In the genomic region with DNA sequence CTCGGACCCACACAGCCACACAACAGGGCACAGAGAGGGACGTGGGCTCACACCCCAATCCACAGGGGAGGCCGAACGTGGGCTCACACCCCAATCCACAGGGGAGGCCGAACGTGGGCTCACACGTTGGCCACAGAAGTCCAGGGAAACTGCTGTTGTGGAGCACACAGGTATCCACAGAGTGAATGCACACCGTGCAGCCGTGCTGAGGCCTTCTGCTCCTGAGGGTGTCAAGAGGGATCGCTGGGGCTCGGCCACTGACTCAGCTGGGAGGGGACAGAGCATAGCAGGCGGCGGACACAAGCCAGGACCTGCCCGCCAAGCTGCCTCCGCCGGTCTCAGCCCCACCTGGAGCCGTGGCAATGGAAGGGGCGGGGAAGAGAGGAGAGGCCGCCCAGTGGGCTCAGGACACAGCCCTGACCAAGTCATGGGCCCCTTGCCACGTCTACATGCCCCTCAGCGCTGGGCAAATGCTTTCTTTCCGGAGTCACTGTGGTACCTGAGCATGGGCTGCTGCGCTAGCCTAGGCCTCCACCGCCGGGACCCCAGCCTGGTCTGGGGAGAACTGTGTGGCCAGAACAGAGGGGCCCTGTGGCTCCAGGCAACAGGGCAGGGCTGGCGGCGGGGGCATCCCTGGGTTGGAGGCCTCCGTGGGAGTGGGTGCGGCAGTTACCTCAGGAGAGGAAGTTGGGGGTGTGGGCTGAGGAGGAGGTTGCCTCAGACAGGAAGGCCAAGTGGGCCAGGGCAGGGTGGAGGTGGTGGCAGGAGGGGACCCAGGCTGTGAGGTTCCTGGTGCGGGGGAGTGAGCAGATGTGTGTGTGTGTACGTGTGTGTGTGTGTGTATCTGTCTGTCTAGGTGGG, we compare ENCODE assay signal across 1 cellular context.
TF ChIP-seq lines count a peak whose summit lies in the region.

No MANE protein-coding gene starts in this region.

TF ChIP-seq in K562, 482 proteins besides CTCF, POLR2A, EP300 and RAD21 (continued from another document and continues in another):
- TF ChIP-seq, protein P1, sequence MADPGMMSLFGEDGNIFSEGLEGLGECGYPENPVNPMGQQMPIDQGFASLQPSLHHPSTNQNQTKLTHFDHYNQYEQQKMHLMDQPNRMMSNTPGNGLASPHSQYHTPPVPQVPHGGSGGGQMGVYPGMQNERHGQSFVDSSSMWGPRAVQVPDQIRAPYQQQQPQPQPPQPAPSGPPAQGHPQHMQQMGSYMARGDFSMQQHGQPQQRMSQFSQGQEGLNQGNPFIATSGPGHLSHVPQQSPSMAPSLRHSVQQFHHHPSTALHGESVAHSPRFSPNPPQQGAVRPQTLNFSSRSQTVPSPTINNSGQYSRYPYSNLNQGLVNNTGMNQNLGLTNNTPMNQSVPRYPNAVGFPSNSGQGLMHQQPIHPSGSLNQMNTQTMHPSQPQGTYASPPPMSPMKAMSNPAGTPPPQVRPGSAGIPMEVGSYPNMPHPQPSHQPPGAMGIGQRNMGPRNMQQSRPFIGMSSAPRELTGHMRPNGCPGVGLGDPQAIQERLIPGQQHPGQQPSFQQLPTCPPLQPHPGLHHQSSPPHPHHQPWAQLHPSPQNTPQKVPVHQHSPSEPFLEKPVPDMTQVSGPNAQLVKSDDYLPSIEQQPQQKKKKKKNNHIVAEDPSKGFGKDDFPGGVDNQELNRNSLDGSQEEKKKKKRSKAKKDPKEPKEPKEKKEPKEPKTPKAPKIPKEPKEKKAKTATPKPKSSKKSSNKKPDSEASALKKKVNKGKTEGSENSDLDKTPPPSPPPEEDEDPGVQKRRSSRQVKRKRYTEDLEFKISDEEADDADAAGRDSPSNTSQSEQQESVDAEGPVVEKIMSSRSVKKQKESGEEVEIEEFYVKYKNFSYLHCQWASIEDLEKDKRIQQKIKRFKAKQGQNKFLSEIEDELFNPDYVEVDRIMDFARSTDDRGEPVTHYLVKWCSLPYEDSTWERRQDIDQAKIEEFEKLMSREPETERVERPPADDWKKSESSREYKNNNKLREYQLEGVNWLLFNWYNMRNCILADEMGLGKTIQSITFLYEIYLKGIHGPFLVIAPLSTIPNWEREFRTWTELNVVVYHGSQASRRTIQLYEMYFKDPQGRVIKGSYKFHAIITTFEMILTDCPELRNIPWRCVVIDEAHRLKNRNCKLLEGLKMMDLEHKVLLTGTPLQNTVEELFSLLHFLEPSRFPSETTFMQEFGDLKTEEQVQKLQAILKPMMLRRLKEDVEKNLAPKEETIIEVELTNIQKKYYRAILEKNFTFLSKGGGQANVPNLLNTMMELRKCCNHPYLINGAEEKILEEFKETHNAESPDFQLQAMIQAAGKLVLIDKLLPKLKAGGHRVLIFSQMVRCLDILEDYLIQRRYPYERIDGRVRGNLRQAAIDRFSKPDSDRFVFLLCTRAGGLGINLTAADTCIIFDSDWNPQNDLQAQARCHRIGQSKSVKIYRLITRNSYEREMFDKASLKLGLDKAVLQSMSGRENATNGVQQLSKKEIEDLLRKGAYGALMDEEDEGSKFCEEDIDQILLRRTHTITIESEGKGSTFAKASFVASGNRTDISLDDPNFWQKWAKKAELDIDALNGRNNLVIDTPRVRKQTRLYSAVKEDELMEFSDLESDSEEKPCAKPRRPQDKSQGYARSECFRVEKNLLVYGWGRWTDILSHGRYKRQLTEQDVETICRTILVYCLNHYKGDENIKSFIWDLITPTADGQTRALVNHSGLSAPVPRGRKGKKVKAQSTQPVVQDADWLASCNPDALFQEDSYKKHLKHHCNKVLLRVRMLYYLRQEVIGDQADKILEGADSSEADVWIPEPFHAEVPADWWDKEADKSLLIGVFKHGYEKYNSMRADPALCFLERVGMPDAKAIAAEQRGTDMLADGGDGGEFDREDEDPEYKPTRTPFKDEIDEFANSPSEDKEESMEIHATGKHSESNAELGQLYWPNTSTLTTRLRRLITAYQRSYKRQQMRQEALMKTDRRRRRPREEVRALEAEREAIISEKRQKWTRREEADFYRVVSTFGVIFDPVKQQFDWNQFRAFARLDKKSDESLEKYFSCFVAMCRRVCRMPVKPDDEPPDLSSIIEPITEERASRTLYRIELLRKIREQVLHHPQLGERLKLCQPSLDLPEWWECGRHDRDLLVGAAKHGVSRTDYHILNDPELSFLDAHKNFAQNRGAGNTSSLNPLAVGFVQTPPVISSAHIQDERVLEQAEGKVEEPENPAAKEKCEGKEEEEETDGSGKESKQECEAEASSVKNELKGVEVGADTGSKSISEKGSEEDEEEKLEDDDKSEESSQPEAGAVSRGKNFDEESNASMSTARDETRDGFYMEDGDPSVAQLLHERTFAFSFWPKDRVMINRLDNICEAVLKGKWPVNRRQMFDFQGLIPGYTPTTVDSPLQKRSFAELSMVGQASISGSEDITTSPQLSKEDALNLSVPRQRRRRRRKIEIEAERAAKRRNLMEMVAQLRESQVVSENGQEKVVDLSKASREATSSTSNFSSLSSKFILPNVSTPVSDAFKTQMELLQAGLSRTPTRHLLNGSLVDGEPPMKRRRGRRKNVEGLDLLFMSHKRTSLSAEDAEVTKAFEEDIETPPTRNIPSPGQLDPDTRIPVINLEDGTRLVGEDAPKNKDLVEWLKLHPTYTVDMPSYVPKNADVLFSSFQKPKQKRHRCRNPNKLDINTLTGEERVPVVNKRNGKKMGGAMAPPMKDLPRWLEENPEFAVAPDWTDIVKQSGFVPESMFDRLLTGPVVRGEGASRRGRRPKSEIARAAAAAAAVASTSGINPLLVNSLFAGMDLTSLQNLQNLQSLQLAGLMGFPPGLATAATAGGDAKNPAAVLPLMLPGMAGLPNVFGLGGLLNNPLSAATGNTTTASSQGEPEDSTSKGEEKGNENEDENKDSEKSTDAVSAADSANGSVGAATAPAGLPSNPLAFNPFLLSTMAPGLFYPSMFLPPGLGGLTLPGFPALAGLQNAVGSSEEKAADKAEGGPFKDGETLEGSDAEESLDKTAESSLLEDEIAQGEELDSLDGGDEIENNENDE (IDR thresholded peaks at IDR 0.05; ENCODE audit: low read depth, low read length) = no peak
- TF ChIP-seq CEBPG (CRISPR knock-in tag; IDR thresholded peaks at IDR 0.05) (peak; percentile 62), CEBPG (tag; conservative IDR thresholded peaks at IDR 0.05 in 1 of 2, IDR thresholded peaks at IDR 0.05 in 1 of 2) (no peak), SP2 (IDR thresholded peaks at IDR 0.05; ENCODE audit: extremely low read depth, low read depth, low read length, poor library complexity, severe bottlenecking) (no peak), POLR2G (IDR thresholded peaks at IDR 0.05; ENCODE audit: low read depth, low read length) (peak; percentile 35; the same call in 1 of the 2 replicates), TCF7L2 (IDR thresholded peaks at IDR 0.05; ENCODE audit: low read depth, low read length) (no peak), ILK (tag; IDR thresholded peaks at IDR 0.05; ENCODE audit: borderline replicate concordance, low read depth) (no peak), POLR3G (IDR thresholded peaks at IDR 0.05; ENCODE audit: extremely low read depth, insufficient read length, insufficient replicate concordance) (no peak), SMAD1 (IDR thresholded peaks at IDR 0.05; ENCODE audit: low read depth, low read length, partially characterized antibody) (no peak), ZFP1 (CRISPR knock-in tag; IDR thresholded peaks at IDR 0.05) (no peak), MAFK (IDR thresholded peaks at IDR 0.05; ENCODE audit: low read length) (no peak), SUPT5H (IDR thresholded peaks at IDR 0.05) (no peak), ZNF384 (IDR thresholded peaks at IDR 0.05; ENCODE audit: low read depth, low read length) (no peak), RFX5 (IDR thresholded peaks at IDR 0.05; ENCODE audit: low read depth, low read length) (no peak), ZFP30 (CRISPR knock-in tag; IDR thresholded peaks at IDR 0.05; ENCODE audit: borderline replicate concordance) (no peak), ZNF217 (CRISPR knock-in tag; IDR thresholded peaks at IDR 0.05) (no peak), RBBP5 (IDR thresholded peaks at IDR 0.05; ENCODE audit: borderline replicate concordance, insufficient read depth, low read length, poor library complexity, severe bottlenecking) (no peak), TRIM24 (IDR thresholded peaks at IDR 0.05) (no peak), YY1 (IDR thresholded peaks at IDR 0.05; ENCODE audit: borderline replicate concordance in 1 of 3, control insufficient read depth in 1 of 3, extremely low read depth in 1 of 3, insufficient read depth in 3 of 3, insufficient read length in 1 of 3, insufficient replicate concordance in 2 of 3, low read depth in 1 of 3, low read length in 2 of 3) (no peak), NUFIP1 (IDR thresholded peaks at IDR 0.05; ENCODE audit: partially characterized antibody) (peak; percentile 19), ZNF354B (CRISPR knock-in tag; IDR thresholded peaks at IDR 0.05) (no peak), BCOR (IDR thresholded peaks at IDR 0.05) (no peak), BHLHE40 (IDR thresholded peaks at IDR 0.05; ENCODE audit: low read length) (no peak), CC2D1A (IDR thresholded peaks at IDR 0.05) (no peak), ZNF224 (CRISPR knock-in tag; IDR thresholded peaks at IDR 0.05) (no peak), NCOA6 (IDR thresholded peaks at IDR 0.05) (no peak), JUNB (CRISPR knock-in tag; conservative IDR thresholded peaks at IDR 0.05) (no peak), EP400 (IDR thresholded peaks at IDR 0.05) (no peak), HNRNPUL1 (IDR thresholded peaks at IDR 0.05; ENCODE audit: low read length) (no peak), PRPF4 (IDR thresholded peaks at IDR 0.05; ENCODE audit: insufficient read depth, low read depth, low read length, poor library complexity, severe bottlenecking) (no peak), NEUROD1 (IDR thresholded peaks at IDR 0.05; ENCODE audit: borderline replicate concordance, low read depth, low read length, partially characterized antibody) (no peak), TFAM (CRISPR knock-in tag; conservative IDR thresholded peaks at IDR 0.05) (no peak), NCOR1 (IDR thresholded peaks at IDR 0.05) (no peak), HMGN3 (IDR thresholded peaks at IDR 0.05; ENCODE audit: borderline replicate concordance, extremely low read depth, insufficient read length, low read depth, low read length) (peak; percentile 30), ZNF507 (tag; conservative IDR thresholded peaks at IDR 0.05) (no peak), ERF (CRISPR knock-in tag; IDR thresholded peaks at IDR 0.05) (no peak; the same call in 1 of the 2 replicates), BACH1 (tag; IDR thresholded peaks at IDR 0.05) (no peak), U2AF1 (optimal IDR thresholded peaks at IDR 0.05; ENCODE audit: low read depth, low read length) (no peak), PML (IDR thresholded peaks at IDR 0.05; ENCODE audit: low read length) (no peak), NFIC (IDR thresholded peaks at IDR 0.05) (no peak), TAL1 (IDR thresholded peaks at IDR 0.05) (no peak), IRF2 (CRISPR knock-in tag; IDR thresholded peaks at IDR 0.05) (no peak)
- TF ChIP-seq, protein P2, sequence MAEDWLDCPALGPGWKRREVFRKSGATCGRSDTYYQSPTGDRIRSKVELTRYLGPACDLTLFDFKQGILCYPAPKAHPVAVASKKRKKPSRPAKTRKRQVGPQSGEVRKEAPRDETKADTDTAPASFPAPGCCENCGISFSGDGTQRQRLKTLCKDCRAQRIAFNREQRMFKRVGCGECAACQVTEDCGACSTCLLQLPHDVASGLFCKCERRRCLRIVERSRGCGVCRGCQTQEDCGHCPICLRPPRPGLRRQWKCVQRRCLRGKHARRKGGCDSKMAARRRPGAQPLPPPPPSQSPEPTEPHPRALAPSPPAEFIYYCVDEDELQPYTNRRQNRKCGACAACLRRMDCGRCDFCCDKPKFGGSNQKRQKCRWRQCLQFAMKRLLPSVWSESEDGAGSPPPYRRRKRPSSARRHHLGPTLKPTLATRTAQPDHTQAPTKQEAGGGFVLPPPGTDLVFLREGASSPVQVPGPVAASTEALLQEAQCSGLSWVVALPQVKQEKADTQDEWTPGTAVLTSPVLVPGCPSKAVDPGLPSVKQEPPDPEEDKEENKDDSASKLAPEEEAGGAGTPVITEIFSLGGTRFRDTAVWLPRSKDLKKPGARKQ (CRISPR knock-in tag; IDR thresholded peaks at IDR 0.05) = no peak
- TF ChIP-seq, protein P3, sequence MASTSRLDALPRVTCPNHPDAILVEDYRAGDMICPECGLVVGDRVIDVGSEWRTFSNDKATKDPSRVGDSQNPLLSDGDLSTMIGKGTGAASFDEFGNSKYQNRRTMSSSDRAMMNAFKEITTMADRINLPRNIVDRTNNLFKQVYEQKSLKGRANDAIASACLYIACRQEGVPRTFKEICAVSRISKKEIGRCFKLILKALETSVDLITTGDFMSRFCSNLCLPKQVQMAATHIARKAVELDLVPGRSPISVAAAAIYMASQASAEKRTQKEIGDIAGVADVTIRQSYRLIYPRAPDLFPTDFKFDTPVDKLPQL (IDR thresholded peaks at IDR 0.05; ENCODE audit: extremely low read depth, insufficient read length) = no peak
- TF ChIP-seq, protein P4, sequence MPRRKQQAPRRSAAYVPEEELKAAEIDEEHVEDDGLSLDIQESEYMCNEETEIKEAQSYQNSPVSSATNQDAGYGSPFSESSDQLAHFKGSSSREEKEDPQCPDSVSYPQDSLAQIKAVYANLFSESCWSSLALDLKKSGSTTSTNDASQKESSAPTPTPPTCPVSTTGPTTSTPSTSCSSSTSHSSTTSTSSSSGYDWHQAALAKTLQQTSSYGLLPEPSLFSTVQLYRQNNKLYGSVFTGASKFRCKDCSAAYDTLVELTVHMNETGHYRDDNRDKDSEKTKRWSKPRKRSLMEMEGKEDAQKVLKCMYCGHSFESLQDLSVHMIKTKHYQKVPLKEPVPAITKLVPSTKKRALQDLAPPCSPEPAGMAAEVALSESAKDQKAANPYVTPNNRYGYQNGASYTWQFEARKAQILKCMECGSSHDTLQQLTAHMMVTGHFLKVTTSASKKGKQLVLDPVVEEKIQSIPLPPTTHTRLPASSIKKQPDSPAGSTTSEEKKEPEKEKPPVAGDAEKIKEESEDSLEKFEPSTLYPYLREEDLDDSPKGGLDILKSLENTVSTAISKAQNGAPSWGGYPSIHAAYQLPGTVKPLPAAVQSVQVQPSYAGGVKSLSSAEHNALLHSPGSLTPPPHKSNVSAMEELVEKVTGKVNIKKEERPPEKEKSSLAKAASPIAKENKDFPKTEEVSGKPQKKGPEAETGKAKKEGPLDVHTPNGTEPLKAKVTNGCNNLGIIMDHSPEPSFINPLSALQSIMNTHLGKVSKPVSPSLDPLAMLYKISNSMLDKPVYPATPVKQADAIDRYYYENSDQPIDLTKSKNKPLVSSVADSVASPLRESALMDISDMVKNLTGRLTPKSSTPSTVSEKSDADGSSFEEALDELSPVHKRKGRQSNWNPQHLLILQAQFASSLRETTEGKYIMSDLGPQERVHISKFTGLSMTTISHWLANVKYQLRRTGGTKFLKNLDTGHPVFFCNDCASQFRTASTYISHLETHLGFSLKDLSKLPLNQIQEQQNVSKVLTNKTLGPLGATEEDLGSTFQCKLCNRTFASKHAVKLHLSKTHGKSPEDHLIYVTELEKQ (CRISPR knock-in tag; IDR thresholded peaks at IDR 0.05) = no peak
- TF ChIP-seq, protein P5, sequence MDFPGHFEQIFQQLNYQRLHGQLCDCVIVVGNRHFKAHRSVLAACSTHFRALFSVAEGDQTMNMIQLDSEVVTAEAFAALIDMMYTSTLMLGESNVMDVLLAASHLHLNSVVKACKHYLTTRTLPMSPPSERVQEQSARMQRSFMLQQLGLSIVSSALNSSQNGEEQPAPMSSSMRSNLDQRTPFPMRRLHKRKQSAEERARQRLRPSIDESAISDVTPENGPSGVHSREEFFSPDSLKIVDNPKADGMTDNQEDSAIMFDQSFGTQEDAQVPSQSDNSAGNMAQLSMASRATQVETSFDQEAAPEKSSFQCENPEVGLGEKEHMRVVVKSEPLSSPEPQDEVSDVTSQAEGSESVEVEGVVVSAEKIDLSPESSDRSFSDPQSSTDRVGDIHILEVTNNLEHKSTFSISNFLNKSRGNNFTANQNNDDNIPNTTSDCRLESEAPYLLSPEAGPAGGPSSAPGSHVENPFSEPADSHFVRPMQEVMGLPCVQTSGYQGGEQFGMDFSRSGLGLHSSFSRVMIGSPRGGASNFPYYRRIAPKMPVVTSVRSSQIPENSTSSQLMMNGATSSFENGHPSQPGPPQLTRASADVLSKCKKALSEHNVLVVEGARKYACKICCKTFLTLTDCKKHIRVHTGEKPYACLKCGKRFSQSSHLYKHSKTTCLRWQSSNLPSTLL (IDR thresholded peaks at IDR 0.05) = no peak
